ENCODE assay signal across 9 cellular contexts in the genomic region with DNA sequence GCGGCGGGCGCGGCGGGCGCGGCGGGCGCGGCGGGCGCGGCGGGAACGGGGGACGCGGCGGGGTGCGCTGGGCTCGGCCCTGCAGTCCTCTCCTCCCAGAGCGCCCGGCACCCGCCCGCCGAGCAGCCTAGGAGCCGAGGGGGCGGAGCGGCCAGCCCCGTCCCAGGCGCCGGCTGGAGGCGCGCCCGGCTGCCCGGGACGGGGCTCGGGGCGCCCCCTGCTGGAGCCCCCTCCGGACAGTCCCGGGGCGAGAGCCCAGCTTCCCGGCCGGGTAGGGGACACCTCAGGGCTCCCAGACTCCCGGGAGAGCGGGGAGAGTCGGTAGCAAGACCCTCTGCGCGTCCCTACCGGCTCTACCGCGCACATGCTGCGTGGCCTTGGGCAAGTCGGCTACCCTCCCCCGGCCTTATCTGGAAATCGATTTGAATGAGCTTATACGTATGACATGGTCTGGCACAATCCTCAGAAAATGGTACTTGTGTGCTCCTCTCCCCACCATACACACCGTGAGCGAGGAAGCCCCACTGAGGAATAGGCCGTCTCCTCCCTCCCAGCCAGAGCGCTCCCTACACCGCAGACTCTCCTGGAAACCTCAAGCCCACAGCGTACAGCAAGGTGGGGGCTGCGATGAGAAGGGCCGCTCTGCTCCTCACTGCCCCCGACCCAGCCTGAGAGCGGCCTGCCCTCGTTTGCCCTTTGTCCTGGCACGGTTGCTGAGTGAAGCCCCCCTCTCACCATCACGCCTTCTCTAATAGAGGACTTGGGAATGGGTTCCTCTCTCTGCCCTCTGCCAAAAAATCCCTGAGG. TPM values are rescaled to one million over a fixed set of nuclear protein-coding genes. Genes with fewer than 3 reads are reported as not detected.
DNase-seq lines count a peak whose midpoint lies in the region; ATAC-seq, FAIRE-seq and TF ChIP-seq lines count a peak whose summit lies in the region.
"Had no signal": no experiment of that assay in that cellular context is flagged by ENCODE, and none has a peak within 500 bp of the region (broad histone marks: within the 10 kb centered on the region; RNA-seq: fewer than 3 reads in every experiment).

A gene (minus strand): TSS at position 139 of the 807 bp plus-strand sequence. CDS start 6,224 bp downstream, outside the sequence.

- no peak within 1 kb of the TSS for H3K27ac ChIP-seq in CD8-positive, alpha-beta T cell (ENCODE audit: low read depth, low read length)
- no peak within 1 kb of the TSS for H3K27ac ChIP-seq in keratinocyte (ENCODE audit: control insufficient read depth, insufficient read depth, low read length)

- H3K36me3 ChIP-seq in CD8-positive, alpha-beta T cell (ENCODE audit: insufficient read depth, low read length) = no peaks in the 10 kb centered on the region
- H3K36me3 ChIP-seq in keratinocyte (ENCODE audit: control insufficient read depth in 2 of 2, extremely low read depth in 1 of 2, insufficient read depth in 2 of 2, low read length in 2 of 2) = no peaks in the 10 kb centered on the region

- H3K79me2 ChIP-seq in keratinocyte (ENCODE audit: control insufficient read depth, insufficient read depth, low read length) = no peaks in the 10 kb centered on the region

- peak within 1 kb of the TSS; percentile 40 for H3K9ac ChIP-seq in keratinocyte (ENCODE audit: control insufficient read depth, extremely low read depth, insufficient read depth, low read length)

- H3K36me3 Mint-ChIP-seq in CD8-positive, alpha-beta T cell = no peaks in the 10 kb centered on the region
- H3K36me3 Mint-ChIP-seq in central memory CD8-positive, alpha-beta T cell (ENCODE audit: insufficient read depth) = no peaks in the 10 kb centered on the region

- H3K27me3 Mint-ChIP-seq in CD8-positive, alpha-beta T cell (ENCODE audit: low read depth) = peaks cover 2% of the 10 kb centered on the region
- H3K27me3 Mint-ChIP-seq in central memory CD8-positive, alpha-beta T cell = no peaks in the 10 kb centered on the region

- POLR2A ChIA-PET in CD8-positive, alpha-beta T cell (lab: Charles Lee) = interaction anchor here (0.5 to 3.0 kb wide), 8 partner anchors 17 to 294 kb away, joined by 3 to 9 read pairs (median 4); a partner anchor contains a TSS

- peak; percentile 67 for TF ChIP-seq CTCF in CD8-positive, alpha-beta T cell (IDR thresholded peaks at IDR 0.05)
- TF ChIP-seq CTCF in NB4 (IDR thresholded peaks at IDR 0.05; ENCODE audit: low read depth, low read length) (peak; percentile 51), keratinocyte (optimal IDR thresholded peaks at IDR 0.05 in 1 of 3, IDR thresholded peaks at IDR 0.05 in 1 of 3, conservative IDR thresholded peaks at IDR 0.05 in 1 of 3; ENCODE audit: extremely low read depth in 1 of 3, insufficient read depth in 2 of 3, low read length in 3 of 3) (peak in 2 of 3 experiments; percentile 64 to 75)

- ATAC-seq in CD8-positive, alpha-beta T cell = peak; percentile 84
- ATAC-seq in GM21390 (IDR thresholded peaks at IDR 0.05; ENCODE audit: unreplicated experiment) = peak; percentile 71
- ATAC-seq in central memory CD8-positive, alpha-beta T cell (replicated peaks; ENCODE audit: extremely low read depth, poor library complexity, severe bottlenecking) = peak; percentile 83
- ATAC-seq in HG02840 (IDR thresholded peaks at IDR 0.05; ENCODE audit: low FRiP score, unreplicated experiment) = no peak

- no peaks in the 10 kb centered on the region for H3K9me3 Mint-ChIP-seq in CD8-positive, alpha-beta T cell
- no peaks in the 10 kb centered on the region for H3K9me3 Mint-ChIP-seq in central memory CD8-positive, alpha-beta T cell

- peaks cover 4% of the 10 kb centered on the region for H3K27me3 ChIP-seq in CD8-positive, alpha-beta T cell (ENCODE audit: insufficient read depth, low read length)
- H3K27me3 ChIP-seq in keratinocyte (ENCODE audit: control insufficient read depth, extremely low read depth, insufficient read depth, low read length) = peaks cover 25% of the 10 kb centered on the region

- no peaks in the 10 kb centered on the region for H3K9me1 ChIP-seq in keratinocyte (ENCODE audit: control insufficient read depth, extremely low read depth, insufficient read depth, low read length)

- H3K4me3 Mint-ChIP-seq in CD8-positive, alpha-beta T cell = peak within 1 kb of the TSS; percentile 78
- H3K4me3 Mint-ChIP-seq in central memory CD8-positive, alpha-beta T cell = peak within 1 kb of the TSS; percentile 78

- FAIRE-seq in keratinocyte (lab: Jason Lieb, UNC) = no peak
- FAIRE-seq: endometrium had no signal

- dilution Hi-C loops in keratinocyte (cut with MboI; ENCODE audit: extremely low pct_ligation_motif_present, low sequenced_read_pairs) = no loop called here

- intact Hi-C loops in CD8-positive, alpha-beta T cell (cut with DNase I, micrococcal nuclease) = loop anchor here (1.0 to 5.0 kb wide), 6 partner anchors 36 to 294 kb away; a partner anchor contains a TSS

- H3K9me3 ChIP-seq in CD8-positive, alpha-beta T cell (ENCODE audit: low read length) = no peaks in the 10 kb centered on the region
- H3K9me3 ChIP-seq in keratinocyte (ENCODE audit: control insufficient read depth, low read depth, low read length) = no peaks in the 10 kb centered on the region

- CTCF ChIA-PET in CD8-positive, alpha-beta T cell (lab: Charles Lee) = interaction anchor here (0.6 to 4.4 kb wide), 50 partner anchors 10 to 852 kb away, joined by 3 to 85 read pairs (median 4); no protein-coding TSS in a partner anchor

- TF ChIP-seq POLR2A in NB4 (IDR thresholded peaks at IDR 0.05; ENCODE audit: extremely low read depth, insufficient read length) = no peak

- H3K4me1 ChIP-seq in CD8-positive, alpha-beta T cell (ENCODE audit: insufficient read depth, low read length) = peaks cover 6% of the 10 kb centered on the region
- no peaks in the 10 kb centered on the region for H3K4me1 ChIP-seq in keratinocyte (ENCODE audit: control insufficient read depth, extremely low read depth, insufficient read depth, low read length)

- DNase-seq in CD8-positive, alpha-beta T cell = peak; percentile 34 to 85 (median 66)
- DNase-seq in NB4 (ENCODE audit: low read depth) = peak; percentile 80
- peak; percentile 14 for DNase-seq in activated CD4-positive, CD25-positive, alpha-beta regulatory T cell treated with anti-CD3 and anti-CD28 coated beads, Interleukin-2, amount 50 U/mL, for 16 hours (ENCODE audit: low read depth, low spot score)
- peak; percentile 43 to 59 for DNase-seq in central memory CD8-positive, alpha-beta T cell (ENCODE audit: low spot score in 2 of 2)
- no peak for DNase-seq in keratinocyte (ENCODE audit: low read depth, low spot score)
- DNase-seq in stimulated activated CD4-positive, alpha-beta T cell treated with anti-CD3 and anti-CD28 coated beads, Interleukin-12 subunit alpha, Interleukin-12 subunit beta, amount 100 ng/mL, for 48 hours (ENCODE audit: low read depth in 2 of 3, low spot score in 1 of 3) = peak; percentile 25 to 62 (median 45)

- H3K4me3 ChIP-seq in CD8-positive, alpha-beta T cell (ENCODE audit: low read depth, low read length) = peak within 1 kb of the TSS; percentile 53
- peak within 1 kb of the TSS; percentile 41 for H3K4me3 ChIP-seq in NB4 (ENCODE audit: low read depth, low read length)
- H3K4me3 ChIP-seq in keratinocyte (ENCODE audit: control insufficient read depth in 2 of 3, extremely low read depth in 1 of 3, insufficient read depth in 2 of 3, low read depth in 1 of 3, low read length in 3 of 3) = peak within 1 kb of the TSS; percentile 42 to 67 (median 48)

- peak within 1 kb of the TSS; percentile 73 for H2AFZ ChIP-seq in keratinocyte (ENCODE audit: control insufficient read depth, low read length)

- no peaks in the 10 kb centered on the region for H4K20me1 ChIP-seq in keratinocyte (ENCODE audit: control insufficient read depth, extremely low read depth, insufficient read depth, low read length)

- peak within 1 kb of the TSS; percentile 49 for H3K27ac Mint-ChIP-seq in CD8-positive, alpha-beta T cell
- peak within 1 kb of the TSS; percentile 73 for H3K27ac Mint-ChIP-seq in central memory CD8-positive, alpha-beta T cell (ENCODE audit: low read depth)

- peak within 1 kb of the TSS; percentile 86 for H3K4me2 ChIP-seq in keratinocyte (ENCODE audit: control insufficient read depth, extremely low read depth, insufficient read depth, low read depth, low read length)

- H3K4me1 Mint-ChIP-seq in CD8-positive, alpha-beta T cell (ENCODE audit: low read depth) = peaks cover 10% of the 10 kb centered on the region
- peaks cover 13% of the 10 kb centered on the region for H3K4me1 Mint-ChIP-seq in central memory CD8-positive, alpha-beta T cell

RNA-seq across cellular contexts. Expression of the gene that starts here (rescaled TPM):
- 1 to 10 TPM; 3.3 to 5.2 TPM for total RNA-seq in CD8-positive, alpha-beta T cell
- 0.83 to 1.7 TPM (median 1.4 TPM) in 3 replicates for polyA plus RNA-seq in keratinocyte
- 5.5 TPM for polyA plus RNA-seq in keratinocyte (2011; ENCODE audit: low read depth)
- polyA plus RNA-seq in keratinocyte (2011; cell fraction: cytosol; rRNA removed) = 1.2 and 1.6 TPM in 2 replicates
- polyA plus RNA-seq in keratinocyte (2011; cell fraction: nucleus; rRNA removed) = 3.3 and 4.8 TPM in 2 replicates
- 0.85 and 6.7 TPM in 2 replicates for polyA plus RNA-seq in keratinocyte (2012; ENCODE audit: low replicate concordance)
- polyA minus RNA-seq in keratinocyte = 0.56 to 1.6 TPM (median 1.3 TPM) in 3 replicates
- not detected for polyA minus RNA-seq in keratinocyte (2011; cell fraction: cytosol; rRNA and poly(A)+ RNA removed)
- polyA minus RNA-seq in keratinocyte (2011; cell fraction: nucleus; rRNA and poly(A)+ RNA removed) = 3.4 and 4.4 TPM in 2 replicates
